ENCODE assay signal across 14 cellular contexts in genomic region chr9:131717719-131718460, GRCh38. TPM values are rescaled to one million over a fixed set of nuclear protein-coding genes. Genes with fewer than 3 reads are reported as not detected.
DNase-seq lines count a peak whose midpoint lies in the region; ATAC-seq and TF ChIP-seq lines count a peak whose summit lies in the region.
"Had no signal": no experiment of that assay in that cellular context is flagged by ENCODE, and none has a peak within 500 bp of the region (broad histone marks: within the 10 kb centered on the region; RNA-seq: fewer than 3 reads in every experiment).

No MANE protein-coding gene starts in this region.

- ATAC-seq in natural killer cell: no peak
- ATAC-seq in GM21723 (IDR thresholded peaks at IDR 0.05; ENCODE audit: unreplicated experiment): no peak
- ATAC-seq in GM18868 (IDR thresholded peaks at IDR 0.05; ENCODE audit: unreplicated experiment): no peak
- ATAC-seq in GM18520 (IDR thresholded peaks at IDR 0.05; ENCODE audit: unreplicated experiment): no peak

- no peaks in the 10 kb centered on the region for H3K27me3 Mint-ChIP-seq in brain
- no peaks in the 10 kb centered on the region for H3K27me3 Mint-ChIP-seq in natural killer cell (ENCODE audit: low read depth in 2 of 2)

- H3K27ac ChIP-seq in left ventricle myocardium inferior (replicated peaks): peak overlapping the region; percentile 83
- H3K27ac ChIP-seq: neutrophil had no signal

- H3K36me3 Mint-ChIP-seq in brain (peaks cover 48% of the 10 kb centered on the region), natural killer cell (no peaks in the 10 kb centered on the region)

- H3K27ac Mint-ChIP-seq in brain (peak overlapping the region in 3 of 5 experiments; percentile 49 to 62 (median 59)), natural killer cell (peak overlapping the region; percentile 87)

- intact Hi-C loops in left ventricle myocardium inferior (cut with micrococcal nuclease) (no loop called here), cardiac septum (cut with DNase I) (no loop called here), natural killer cell (cut with micrococcal nuclease) (no loop called here)

- H3K4me3 Mint-ChIP-seq in brain (no peak overlapping the region), natural killer cell (peak overlapping the region; percentile 6)

- no peaks in the 10 kb centered on the region for H3K9me3 Mint-ChIP-seq in brain
- no peaks in the 10 kb centered on the region for H3K9me3 Mint-ChIP-seq in natural killer cell

- no peaks in the 10 kb centered on the region for H3K27me3 ChIP-seq in left ventricle myocardium inferior (ENCODE audit: low read depth)
- H3K27me3 ChIP-seq: neutrophil had no signal

- H3K36me3 ChIP-seq in left ventricle myocardium inferior: peaks cover 4% of the 10 kb centered on the region

- no peak for TF ChIP-seq CTCF in left ventricle myocardium inferior (IDR thresholded peaks at IDR 0.05; ENCODE audit: borderline replicate concordance)
- no peak for TF ChIP-seq CTCF in brain (conservative IDR thresholded peaks at IDR 0.05)
- no peak for TF ChIP-seq CTCF in natural killer cell (IDR thresholded peaks at IDR 0.05)

- DNase-seq in left ventricle myocardium inferior: no peak
- no peak for DNase-seq in cardiac septum (ENCODE audit: low spot score)
- DNase-seq in natural killer cell: no peak
- no peak for DNase-seq in mesenteric fat pad (ENCODE audit: low spot score)
- DNase-seq: amniotic stem cell, NCI-H1105, NCI-H226 had no signal

- H3K4me3 ChIP-seq in left ventricle myocardium inferior: no peak overlapping the region
- H3K4me3 ChIP-seq: lung, smooth muscle cell had no signal

- H3K4me1 Mint-ChIP-seq in brain: peaks cover 20% of the 10 kb centered on the region
- H3K4me1 Mint-ChIP-seq in natural killer cell: peaks cover 79 to 81% of the 10 kb centered on the region in 2 donors

- peaks cover 97% of the 10 kb centered on the region for H3K4me1 ChIP-seq in left ventricle myocardium inferior

- no peaks in the 10 kb centered on the region for H3K9me3 ChIP-seq in left ventricle myocardium inferior (replicated peaks)
- H3K9me3 ChIP-seq: neutrophil had no signal

RNA-seq across cellular contexts. Expression of gene RAPGEF1, which starts 22.0 kb away (rescaled TPM):
- 95.9 TPM for total RNA-seq in left ventricle myocardium inferior
- 115 TPM for total RNA-seq in cardiac septum
- polyA plus RNA-seq in brain (ENCODE audit: insufficient read depth, low read depth, low replicate concordance): 44.2 TPM
- 100 to 1,000 TPM; 210 to 224 (median 222) TPM for total RNA-seq in natural killer cell
- 106 TPM for total RNA-seq in mesenteric fat pad
